In the genomic region with DNA sequence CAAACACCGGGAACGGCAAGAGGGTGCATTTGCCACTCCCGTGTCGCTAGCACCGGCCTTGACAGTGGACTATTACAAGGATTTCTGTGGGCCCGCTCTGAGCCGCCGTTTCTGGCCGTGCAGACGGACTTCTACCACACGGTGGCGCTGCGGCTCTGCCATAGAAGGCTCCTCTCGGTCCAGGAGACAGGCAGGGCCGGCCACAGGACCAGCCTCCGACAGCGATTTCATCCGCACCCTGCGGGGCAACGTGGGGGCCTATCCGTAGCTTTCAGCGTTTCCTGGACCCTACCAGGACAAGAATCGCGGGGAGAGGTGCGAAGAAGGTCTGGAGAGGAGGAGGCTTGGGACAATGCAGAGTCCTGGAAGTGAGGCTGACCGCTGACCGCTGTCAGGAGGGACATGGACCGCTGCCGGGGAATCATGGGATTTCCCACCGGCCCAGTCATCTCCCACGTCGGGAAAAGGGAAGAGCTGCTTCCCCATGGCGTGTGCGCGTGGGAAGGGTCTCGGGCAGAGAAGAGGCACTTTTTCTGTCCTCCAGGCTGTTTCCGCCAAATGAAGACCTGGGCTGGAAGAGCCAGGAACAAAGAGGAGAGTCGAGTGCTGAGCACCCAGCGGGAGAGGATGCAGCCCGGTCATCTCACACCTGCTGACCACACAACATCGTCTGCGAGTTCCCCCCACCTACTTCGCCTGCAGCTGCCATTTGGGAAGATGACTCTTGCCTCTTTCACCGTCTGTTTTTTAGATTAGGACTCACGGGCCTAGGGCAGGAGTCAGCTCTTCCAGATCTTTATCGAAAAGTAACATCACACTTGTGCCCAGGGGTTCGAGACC, we compare ENCODE assay signal across 8 cellular contexts. TPM values are rescaled to one million over a fixed set of nuclear protein-coding genes. Genes with fewer than 3 reads are reported as not detected.
A peak's percentile ranks its signal among the peaks of the same experiment; 100 is the strongest.
DNase-seq lines count a peak whose midpoint lies in the region; ATAC-seq and TF ChIP-seq lines count a peak whose summit lies in the region.

No MANE protein-coding gene starts in this region.

- H3K4me3 ChIP-seq in GM12875 (ENCODE audit: low read depth, low read length): no peak overlapping the region

- no peaks in the 10 kb centered on the region for H3K36me3 Mint-ChIP-seq in chondrocyte (ENCODE audit: low read depth)

- ATAC-seq in HG03159 (IDR thresholded peaks at IDR 0.05; ENCODE audit: unreplicated experiment): peak; percentile 63
- no peak for ATAC-seq in GM19397 (IDR thresholded peaks at IDR 0.05; ENCODE audit: unreplicated experiment)

- no peaks in the 10 kb centered on the region for H3K9me3 Mint-ChIP-seq in chondrocyte (ENCODE audit: low read depth)

- DNase-seq in NCI-H446 treated with DMSO at 0.1 percent for 48 hours (lab: John Stamatoyannopoulos, UW) (peak; percentile 18), chondrocyte (ENCODE audit: low spot score) (no peak), left kidney (ENCODE audit: low read depth, low spot score) (peak; percentile 93)
- DNase-seq in activated CD4-positive, alpha-beta T cell treated with anti-CD3 and anti-CD28 coated beads for 24 hours (ENCODE audit: low read depth in 2 of 2): peak; percentile 76 to 83
- peak; percentile 69 to 88 (median 72) for DNase-seq in stimulated activated CD4-positive, alpha-beta T cell treated with anti-CD3 and anti-CD28 coated beads, Interleukin-1b, Interleukin-23, amount 100 ng/mL, for 24 hours (ENCODE audit: low read depth in 4 of 4, low spot score in 1 of 4)

- H3K27ac Mint-ChIP-seq in chondrocyte (ENCODE audit: unreplicated experiment): no peak overlapping the region

- peaks cover 22% of the 10 kb centered on the region for H3K4me1 Mint-ChIP-seq in chondrocyte (ENCODE audit: low read depth)

- no peaks in the 10 kb centered on the region for H3K27me3 Mint-ChIP-seq in chondrocyte (ENCODE audit: low read depth)

- peak; percentile 97 for TF ChIP-seq CTCF in GM12875 (IDR thresholded peaks at IDR 0.05; ENCODE audit: borderline replicate concordance, insufficient read depth, low read depth, low read length)
- peak; percentile 93 for TF ChIP-seq CTCF in chondrocyte (IDR thresholded peaks at IDR 0.05)

- H3K4me3 Mint-ChIP-seq in chondrocyte (ENCODE audit: unreplicated experiment): peak overlapping the region; percentile 66

RNA-seq across cellular contexts. Expression of gene HAAO, which starts 35.5 kb away (rescaled TPM):
- 1.6 to 8.5 TPM (median 8.2 TPM) in 3 replicates for total RNA-seq in chondrocyte
